2 cellular contexts compared by ENCODE assay signal in the genomic region with DNA sequence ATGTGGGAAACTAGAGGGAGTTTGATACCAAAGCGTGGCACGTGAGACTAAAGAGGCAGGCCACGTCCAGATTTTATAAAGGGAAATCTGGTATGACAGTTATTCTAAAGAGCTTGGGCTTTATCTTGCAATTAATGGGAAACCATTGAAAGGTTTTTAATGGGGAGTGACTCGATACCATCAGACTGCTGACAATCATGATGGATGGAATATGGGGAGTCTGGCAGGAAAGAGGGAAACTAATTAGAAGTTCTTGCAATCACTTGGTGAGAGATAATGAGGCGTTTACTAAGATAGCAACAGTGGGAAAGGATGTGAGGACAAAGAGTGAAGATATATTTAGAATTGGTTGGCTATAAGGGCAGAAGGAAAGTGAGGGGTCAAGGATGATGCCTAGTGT.
TF ChIP-seq lines count a peak whose summit lies in the region.

No MANE protein-coding gene starts in this region.

TF ChIP-seq in liver, 16 proteins besides CTCF, POLR2A, EP300 and RAD21 (continued from another document):
- TF ChIP-seq ZBTB33 (IDR thresholded peaks at IDR 0.05), result no peak
- TF ChIP-seq, protein P1, sequence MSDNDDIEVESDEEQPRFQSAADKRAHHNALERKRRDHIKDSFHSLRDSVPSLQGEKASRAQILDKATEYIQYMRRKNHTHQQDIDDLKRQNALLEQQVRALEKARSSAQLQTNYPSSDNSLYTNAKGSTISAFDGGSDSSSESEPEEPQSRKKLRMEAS (IDR thresholded peaks at IDR 0.05), result no peak
- no peak for TF ChIP-seq TAF1 (conservative IDR thresholded peaks at IDR 0.05)
TF ChIP-seq in liver: peak in this region for 1.

TF ChIP-seq in HepG2, 621 proteins besides CTCF, POLR2A, EP300 and RAD21 (continued from another document):
- TF ChIP-seq CEBPG (CRISPR knock-in tag; IDR thresholded peaks at IDR 0.05), result no peak
- TF ChIP-seq, protein P2, sequence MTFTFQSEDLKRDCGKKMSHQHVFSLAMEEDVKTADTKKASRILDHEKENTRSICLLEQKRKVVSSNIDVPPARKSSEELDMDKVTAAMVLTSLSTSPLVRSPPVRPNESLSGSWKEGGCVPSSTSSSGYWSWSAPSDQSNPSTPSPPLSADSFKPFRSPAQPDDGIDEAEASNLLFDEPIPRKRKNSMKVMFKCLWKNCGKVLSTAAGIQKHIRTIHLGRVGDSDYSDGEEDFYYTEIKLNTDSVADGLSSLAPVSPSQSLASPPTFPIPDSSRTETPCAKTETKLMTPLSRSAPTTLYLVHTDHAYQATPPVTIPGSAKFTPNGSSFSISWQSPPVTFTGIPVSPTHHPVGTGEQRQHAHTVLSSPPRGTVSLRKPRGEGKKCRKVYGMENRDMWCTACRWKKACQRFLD (CRISPR knock-in tag; IDR thresholded peaks at IDR 0.05; ENCODE audit: borderline replicate concordance), result no peak
- TF ChIP-seq ZNF10 (CRISPR knock-in tag; IDR thresholded peaks at IDR 0.05; ENCODE audit: borderline replicate concordance, low read depth), result no peak
- TF ChIP-seq ZSCAN12 (CRISPR knock-in tag; IDR thresholded peaks at IDR 0.05), result no peak
- no peak for TF ChIP-seq PTBP1 (IDR thresholded peaks at IDR 0.05; ENCODE audit: low read depth, low read length, poor library complexity, severe bottlenecking)
- no peak for TF ChIP-seq FLYWCH1 (CRISPR knock-in tag; IDR thresholded peaks at IDR 0.05)
- TF ChIP-seq NFE2 (CRISPR knock-in tag; IDR thresholded peaks at IDR 0.05), result no peak
- TF ChIP-seq HNF1B (CRISPR knock-in tag; IDR thresholded peaks at IDR 0.05), result no peak
- no peak for TF ChIP-seq ZNF225 (CRISPR knock-in tag; IDR thresholded peaks at IDR 0.05)
- TF ChIP-seq AFF4 (CRISPR knock-in tag; IDR thresholded peaks at IDR 0.05), result no peak
